8 cellular contexts compared by ENCODE assay signal in the genomic region with DNA sequence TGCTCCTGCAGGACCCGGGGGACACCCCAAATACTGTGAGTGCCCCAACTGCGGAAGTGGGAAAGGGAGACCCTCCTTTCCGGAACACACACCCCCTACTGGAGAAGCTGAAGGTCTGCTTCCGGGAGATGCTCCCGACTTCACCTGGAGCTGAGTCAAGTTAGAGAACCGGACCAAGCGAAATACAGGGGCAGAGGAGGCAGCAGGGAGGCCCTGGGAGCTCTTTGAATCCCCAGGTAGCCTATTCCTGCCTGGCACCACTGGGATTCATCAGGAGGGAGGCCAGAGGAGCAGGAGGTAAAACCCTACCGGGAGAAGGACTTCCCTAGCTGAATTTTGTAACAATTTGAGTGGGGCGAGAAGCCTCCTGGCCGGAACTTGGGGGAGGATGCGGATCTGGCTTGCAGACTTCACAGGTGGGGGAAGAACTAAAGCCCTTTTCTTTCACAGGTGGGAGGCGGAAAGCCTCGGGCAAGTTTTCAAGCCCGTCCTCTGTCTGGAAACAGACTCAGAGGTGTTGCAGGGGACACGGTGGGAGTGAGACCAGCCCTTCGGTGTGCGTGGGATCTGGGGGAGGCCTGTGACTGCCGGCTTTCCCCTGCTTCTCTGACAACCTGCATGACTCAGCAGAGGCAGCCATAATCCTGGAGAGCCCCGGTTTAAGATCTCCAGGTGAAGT. TPM values are rescaled to one million over a fixed set of nuclear protein-coding genes. Genes with fewer than 3 reads are reported as not detected.
DNase-seq lines count a peak whose midpoint lies in the region; ATAC-seq lines count a peak whose summit lies in the region.

No MANE protein-coding gene starts in this region.

- peak; percentile 47 for ATAC-seq in activated CD4-positive, alpha-beta T cell treated with anti-CD3 and anti-CD28 coated beads for 36 hours
- ATAC-seq in activated CD8-positive, alpha-beta T cell treated with anti-CD3 and anti-CD28 coated beads, Interleukin-2, amount 10 ng/mL, durations not matched to agents 7 days and 5 days, result peak; percentile 53
- no peak for ATAC-seq in stimulated activated naive CD8-positive, alpha-beta T cell treated with anti-CD3 and anti-CD28 coated beads, Interleukin-15, Interleukin-2, amounts not matched to agents 100 U/mL and 50 U/mL, for 24 hours
- ATAC-seq in GM18511 (IDR thresholded peaks at IDR 0.05; ENCODE audit: unreplicated experiment), result no peak
- no peak for ATAC-seq in HG03442 (IDR thresholded peaks at IDR 0.05; ENCODE audit: unreplicated experiment)

- peaks cover 7% of the 10 kb centered on the region; the same call in 1 of the 2 replicates for H3K4me1 ChIP-seq in iPS-20b (ENCODE audit: insufficient read depth, low read length)

- intact Hi-C loops in activated CD4-positive, alpha-beta T cell treated with anti-CD3 and anti-CD28 coated beads for 36 hours (cut with DNase I, micrococcal nuclease), result loop anchor here in 1 of 2 experiments (5.0 to 10.0 kb wide), 2 partner anchors 158 to 189 kb away; a partner anchor contains a TSS

- H3K36me3 ChIP-seq in iPS-20b (ENCODE audit: insufficient read depth, low read depth, low read length), result peaks cover 9% of the 10 kb centered on the region; the same call in 1 of the 2 replicates

- POLR2A ChIA-PET in activated CD4-positive, alpha-beta T cell treated with anti-CD3 and anti-CD28 coated beads for 36 hours (lab: Charles Lee), result no interaction called here
- POLR2A ChIA-PET in activated CD8-positive, alpha-beta T cell treated with anti-CD3 and anti-CD28 coated beads, Interleukin-2, amount 10 ng/mL, durations not matched to agents 7 days and 5 days (lab: Charles Lee), result interaction anchor here (0.7 kb wide), 1 partner anchor 153 kb away, joined by 4 read pairs; no protein-coding TSS in a partner anchor

- H3K4me3 Mint-ChIP-seq in activated CD4-positive, alpha-beta T cell treated with anti-CD3 and anti-CD28 coated beads for 36 hours, result peak overlapping the region; percentile 68
- H3K4me3 Mint-ChIP-seq in activated CD8-positive, alpha-beta T cell treated with anti-CD3 and anti-CD28 coated beads, Interleukin-2, amount 10 ng/mL, durations not matched to agents 7 days and 5 days, result peak overlapping the region; percentile 69

- no peaks in the 10 kb centered on the region for H3K36me3 Mint-ChIP-seq in activated CD4-positive, alpha-beta T cell treated with anti-CD3 and anti-CD28 coated beads for 36 hours (ENCODE audit: low read depth)
- no peaks in the 10 kb centered on the region for H3K36me3 Mint-ChIP-seq in activated CD8-positive, alpha-beta T cell treated with anti-CD3 and anti-CD28 coated beads, Interleukin-2, amount 10 ng/mL, durations not matched to agents 7 days and 5 days (ENCODE audit: low read depth)

- no peaks in the 10 kb centered on the region for H3K9me3 ChIP-seq in iPS-20b (ENCODE audit: insufficient read depth, low read depth, low read length)

- peak overlapping the region; percentile 90 for H3K9ac ChIP-seq in iPS-20b (ENCODE audit: low read depth, low read length)

- H3K9me3 Mint-ChIP-seq in activated CD4-positive, alpha-beta T cell treated with anti-CD3 and anti-CD28 coated beads for 36 hours (ENCODE audit: low read depth), result no peaks in the 10 kb centered on the region
- no peaks in the 10 kb centered on the region for H3K9me3 Mint-ChIP-seq in activated CD8-positive, alpha-beta T cell treated with anti-CD3 and anti-CD28 coated beads, Interleukin-2, amount 10 ng/mL, durations not matched to agents 7 days and 5 days (ENCODE audit: insufficient read depth)

- no peak overlapping the region for H3K27ac ChIP-seq in iPS-20b (ENCODE audit: low read length)

- H3K27ac Mint-ChIP-seq in activated CD4-positive, alpha-beta T cell treated with anti-CD3 and anti-CD28 coated beads for 36 hours, result peak overlapping the region; percentile 59
- peak overlapping the region; percentile 26 for H3K27ac Mint-ChIP-seq in activated CD8-positive, alpha-beta T cell treated with anti-CD3 and anti-CD28 coated beads, Interleukin-2, amount 10 ng/mL, durations not matched to agents 7 days and 5 days

- CTCF ChIA-PET in activated CD4-positive, alpha-beta T cell treated with anti-CD3 and anti-CD28 coated beads for 36 hours (lab: Charles Lee), result interaction anchor here (0.6 to 3.1 kb wide), 4 partner anchors 8 to 150 kb away, joined by 3 to 27 read pairs (median 4); no protein-coding TSS in a partner anchor
- CTCF ChIA-PET in activated CD8-positive, alpha-beta T cell treated with anti-CD3 and anti-CD28 coated beads, Interleukin-2, amount 10 ng/mL, durations not matched to agents 7 days and 5 days (lab: Charles Lee), result interaction anchor here (1.1 to 4.1 kb wide), 6 partner anchors 10 to 150 kb away, joined by 3 to 33 read pairs (median 6); no protein-coding TSS in a partner anchor

- H3K27me3 ChIP-seq in iPS-20b (ENCODE audit: insufficient read depth, low read length), result no peaks in the 10 kb centered on the region

- peak; percentile 50 for DNase-seq in activated CD4-positive, alpha-beta T cell treated with anti-CD3 and anti-CD28 coated beads for 36 hours
- no peak for DNase-seq in activated CD4-positive, alpha-beta T cell treated with anti-CD3 and anti-CD28 coated beads, Interleukin-2, amount 50 U/mL, for 1 hour
- DNase-seq in activated CD8-positive, alpha-beta T cell treated with anti-CD3 and anti-CD28 coated beads, Interleukin-2, amount 10 ng/mL, durations not matched to agents 7 days and 5 days, result peak; percentile 23
- peak; percentile 29 for DNase-seq in stimulated activated naive CD8-positive, alpha-beta T cell treated with anti-CD3 and anti-CD28 coated beads, Interleukin-15, Interleukin-2, amounts not matched to agents 100 U/mL and 50 U/mL, for 24 hours
- no peak for DNase-seq in NCI-H446 (lab: John Stamatoyannopoulos, UW)

- peak overlapping the region; percentile 90 for H3K4me3 ChIP-seq in iPS-20b (ENCODE audit: low read length)

- H3K27me3 Mint-ChIP-seq in activated CD4-positive, alpha-beta T cell treated with anti-CD3 and anti-CD28 coated beads for 36 hours, result no peaks in the 10 kb centered on the region
- H3K27me3 Mint-ChIP-seq in activated CD8-positive, alpha-beta T cell treated with anti-CD3 and anti-CD28 coated beads, Interleukin-2, amount 10 ng/mL, durations not matched to agents 7 days and 5 days (ENCODE audit: low read depth), result peaks cover 22% of the 10 kb centered on the region

- H3K4me1 Mint-ChIP-seq in activated CD4-positive, alpha-beta T cell treated with anti-CD3 and anti-CD28 coated beads for 36 hours, result peaks cover 12% of the 10 kb centered on the region
- H3K4me1 Mint-ChIP-seq in activated CD8-positive, alpha-beta T cell treated with anti-CD3 and anti-CD28 coated beads, Interleukin-2, amount 10 ng/mL, durations not matched to agents 7 days and 5 days (ENCODE audit: low read depth), result peaks cover 9% of the 10 kb centered on the region

RNA-seq across cellular contexts. Expression of a gene that starts 22.4 kb away (rescaled TPM):
- not detected for total RNA-seq in activated CD4-positive, alpha-beta T cell treated with anti-CD3 and anti-CD28 coated beads for 36 hours
- total RNA-seq in activated CD8-positive, alpha-beta T cell treated with anti-CD3 and anti-CD28 coated beads, Interleukin-2, amount 10 ng/mL, durations not matched to agents 7 days and 5 days, result not detected

Comparison
In these comparisons a context has a peak if more than half of its experiments do, and no peak if none do; other contexts are left out.
1. DNase-seq: peak in activated CD4-positive, alpha-beta T cell treated with anti-CD3 and anti-CD28 coated beads for 36 hours (single experiment), activated CD8-positive, alpha-beta T cell treated with anti-CD3 and anti-CD28 coated beads, Interleukin-2, amount 10 ng/mL, durations not matched to agents 7 days and 5 days (single experiment) and stimulated activated naive CD8-positive, alpha-beta T cell treated with anti-CD3 and anti-CD28 coated beads, Interleukin-15, Interleukin-2, amounts not matched to agents 100 U/mL and 50 U/mL, for 24 hours (single experiment); none in activated CD4-positive, alpha-beta T cell treated with anti-CD3 and anti-CD28 coated beads, Interleukin-2, amount 50 U/mL, for 1 hour (single experiment) and NCI-H446 (0 of 2).
2. ATAC-seq: peak in activated CD4-positive, alpha-beta T cell treated with anti-CD3 and anti-CD28 coated beads for 36 hours (single experiment) and activated CD8-positive, alpha-beta T cell treated with anti-CD3 and anti-CD28 coated beads, Interleukin-2, amount 10 ng/mL, durations not matched to agents 7 days and 5 days (single experiment); none in stimulated activated naive CD8-positive, alpha-beta T cell treated with anti-CD3 and anti-CD28 coated beads, Interleukin-15, Interleukin-2, amounts not matched to agents 100 U/mL and 50 U/mL, for 24 hours (single experiment), GM18511 (single experiment) and HG03442 (single experiment).